Comparison of ENCODE assay signal across 1 cellular context in genomic region chr10:86163522-86164215, GRCh38.
TF ChIP-seq lines count a peak whose summit lies in the region.

No MANE protein-coding gene starts in this region.

TF ChIP-seq in HepG2, 621 proteins besides CTCF, POLR2A, EP300 and RAD21 (continued from another document and continues in another):
- TF ChIP-seq ZHX1 (CRISPR knock-in tag; IDR thresholded peaks at IDR 0.05; ENCODE audit: low read depth) = peak; percentile 64; the same call in 1 of the 2 replicates
- TF ChIP-seq SP5 (CRISPR knock-in tag; IDR thresholded peaks at IDR 0.05; ENCODE audit: borderline replicate concordance, low read depth) = no peak
- TF ChIP-seq ZHX2 (IDR thresholded peaks at IDR 0.05; ENCODE audit: low read depth) = 0 out of 2 replicates have a peak, but pooled peaks have one; percentile 22
- no peak for TF ChIP-seq ZHX2 (CRISPR knock-in tag; IDR thresholded peaks at IDR 0.05; ENCODE audit: borderline replicate concordance)
- peak; percentile 33; the same call in 1 of the 2 replicates for TF ChIP-seq KDM6A (CRISPR knock-in tag; IDR thresholded peaks at IDR 0.05; ENCODE audit: low read depth)
- TF ChIP-seq RARA (CRISPR knock-in tag; IDR thresholded peaks at IDR 0.05) = peak; percentile 38
- TF ChIP-seq NR2F6 (IDR thresholded peaks at IDR 0.05) = 0 out of 2 replicates have a peak, but pooled peaks have one; percentile 27
- TF ChIP-seq NR2F6 (CRISPR knock-in tag; IDR thresholded peaks at IDR 0.05) = peak; percentile 50; the same call in 1 of the 2 replicates
- TF ChIP-seq ZNF879 (CRISPR knock-in tag; IDR thresholded peaks at IDR 0.05) = no peak
- TF ChIP-seq THAP9 (CRISPR knock-in tag; IDR thresholded peaks at IDR 0.05; ENCODE audit: borderline replicate concordance) = no peak
- TF ChIP-seq SOX13 (IDR thresholded peaks at IDR 0.05) = no peak
- TF ChIP-seq SOX13 (CRISPR knock-in tag; conservative IDR thresholded peaks at IDR 0.05 in 1 of 2, IDR thresholded peaks at IDR 0.05 in 1 of 2) = no peak
- TF ChIP-seq, protein P1, sequence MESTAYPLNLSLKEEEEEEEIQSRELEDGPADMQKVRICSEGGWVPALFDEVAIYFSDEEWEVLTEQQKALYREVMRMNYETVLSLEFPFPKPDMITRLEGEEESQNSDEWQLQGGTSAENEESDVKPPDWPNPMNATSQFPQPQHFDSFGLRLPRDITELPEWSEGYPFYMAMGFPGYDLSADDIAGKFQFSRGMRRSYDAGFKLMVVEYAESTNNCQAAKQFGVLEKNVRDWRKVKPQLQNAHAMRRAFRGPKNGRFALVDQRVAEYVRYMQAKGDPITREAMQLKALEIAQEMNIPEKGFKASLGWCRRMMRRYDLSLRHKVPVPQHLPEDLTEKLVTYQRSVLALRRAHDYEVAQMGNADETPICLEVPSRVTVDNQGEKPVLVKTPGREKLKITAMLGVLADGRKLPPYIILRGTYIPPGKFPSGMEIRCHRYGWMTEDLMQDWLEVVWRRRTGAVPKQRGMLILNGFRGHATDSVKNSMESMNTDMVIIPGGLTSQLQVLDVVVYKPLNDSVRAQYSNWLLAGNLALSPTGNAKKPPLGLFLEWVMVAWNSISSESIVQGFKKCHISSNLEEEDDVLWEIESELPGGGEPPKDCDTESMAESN (CRISPR knock-in tag; conservative IDR thresholded peaks at IDR 0.05) = no peak
- TF ChIP-seq PAWR (CRISPR knock-in tag; IDR thresholded peaks at IDR 0.05; ENCODE audit: borderline replicate concordance) = no peak
- TF ChIP-seq ZNF574 (CRISPR knock-in tag; IDR thresholded peaks at IDR 0.05) = 0 out of 2 replicates have a peak, but pooled peaks have one; percentile 48
- TF ChIP-seq, protein P2, sequence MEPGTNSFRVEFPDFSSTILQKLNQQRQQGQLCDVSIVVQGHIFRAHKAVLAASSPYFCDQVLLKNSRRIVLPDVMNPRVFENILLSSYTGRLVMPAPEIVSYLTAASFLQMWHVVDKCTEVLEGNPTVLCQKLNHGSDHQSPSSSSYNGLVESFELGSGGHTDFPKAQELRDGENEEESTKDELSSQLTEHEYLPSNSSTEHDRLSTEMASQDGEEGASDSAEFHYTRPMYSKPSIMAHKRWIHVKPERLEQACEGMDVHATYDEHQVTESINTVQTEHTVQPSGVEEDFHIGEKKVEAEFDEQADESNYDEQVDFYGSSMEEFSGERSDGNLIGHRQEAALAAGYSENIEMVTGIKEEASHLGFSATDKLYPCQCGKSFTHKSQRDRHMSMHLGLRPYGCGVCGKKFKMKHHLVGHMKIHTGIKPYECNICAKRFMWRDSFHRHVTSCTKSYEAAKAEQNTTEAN (CRISPR knock-in tag; conservative IDR thresholded peaks at IDR 0.05) = no peak
- TF ChIP-seq SMYD3 (CRISPR knock-in tag; IDR thresholded peaks at IDR 0.05) = no peak
- no peak for TF ChIP-seq ZNF605 (CRISPR knock-in tag; IDR thresholded peaks at IDR 0.05)
- TF ChIP-seq ZSCAN25 (CRISPR knock-in tag; IDR thresholded peaks at IDR 0.05) = 0 out of 2 replicates have a peak, but pooled peaks have one; percentile 27
- peak; percentile 87 for TF ChIP-seq HOXA3 (CRISPR knock-in tag; IDR thresholded peaks at IDR 0.05)
- no peak for TF ChIP-seq ZBTB42 (CRISPR knock-in tag; IDR thresholded peaks at IDR 0.05)
- TF ChIP-seq ZNF350 (CRISPR knock-in tag; IDR thresholded peaks at IDR 0.05; ENCODE audit: borderline replicate concordance, low read depth) = no peak
- peak; percentile 21; the same call in 1 of the 2 replicates for TF ChIP-seq CREM (IDR thresholded peaks at IDR 0.05)
- TF ChIP-seq CREM (CRISPR knock-in tag; IDR thresholded peaks at IDR 0.05) = no peak
- no peak for TF ChIP-seq REXO4 (CRISPR knock-in tag; IDR thresholded peaks at IDR 0.05; ENCODE audit: borderline replicate concordance)
- TF ChIP-seq SALL1 (CRISPR knock-in tag; IDR thresholded peaks at IDR 0.05) = peak; percentile 50; the same call in 1 of the 2 replicates
- TF ChIP-seq FOXK1 (CRISPR knock-in tag; IDR thresholded peaks at IDR 0.05; ENCODE audit: borderline replicate concordance, low read depth) = no peak
- TF ChIP-seq, protein P3, sequence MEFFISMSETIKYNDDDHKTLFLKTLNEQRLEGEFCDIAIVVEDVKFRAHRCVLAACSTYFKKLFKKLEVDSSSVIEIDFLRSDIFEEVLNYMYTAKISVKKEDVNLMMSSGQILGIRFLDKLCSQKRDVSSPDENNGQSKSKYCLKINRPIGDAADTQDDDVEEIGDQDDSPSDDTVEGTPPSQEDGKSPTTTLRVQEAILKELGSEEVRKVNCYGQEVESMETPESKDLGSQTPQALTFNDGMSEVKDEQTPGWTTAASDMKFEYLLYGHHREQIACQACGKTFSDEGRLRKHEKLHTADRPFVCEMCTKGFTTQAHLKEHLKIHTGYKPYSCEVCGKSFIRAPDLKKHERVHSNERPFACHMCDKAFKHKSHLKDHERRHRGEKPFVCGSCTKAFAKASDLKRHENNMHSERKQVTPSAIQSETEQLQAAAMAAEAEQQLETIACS (CRISPR knock-in tag; IDR thresholded peaks at IDR 0.05) = no peak
- no peak for TF ChIP-seq ZNF672 (CRISPR knock-in tag; IDR thresholded peaks at IDR 0.05)
- TF ChIP-seq ZNF10 (CRISPR knock-in tag; IDR thresholded peaks at IDR 0.05; ENCODE audit: borderline replicate concordance, low read depth) = no peak
- no peak for TF ChIP-seq ZNF18 (CRISPR knock-in tag; IDR thresholded peaks at IDR 0.05; ENCODE audit: insufficient replicate concordance)
- TF ChIP-seq, protein P4, sequence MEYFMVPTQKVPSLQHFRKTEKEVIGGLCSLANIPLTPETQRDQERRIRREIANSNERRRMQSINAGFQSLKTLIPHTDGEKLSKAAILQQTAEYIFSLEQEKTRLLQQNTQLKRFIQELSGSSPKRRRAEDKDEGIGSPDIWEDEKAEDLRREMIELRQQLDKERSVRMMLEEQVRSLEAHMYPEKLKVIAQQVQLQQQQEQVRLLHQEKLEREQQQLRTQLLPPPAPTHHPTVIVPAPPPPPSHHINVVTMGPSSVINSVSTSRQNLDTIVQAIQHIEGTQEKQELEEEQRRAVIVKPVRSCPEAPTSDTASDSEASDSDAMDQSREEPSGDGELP (IDR thresholded peaks at IDR 0.05; ENCODE audit: borderline replicate concordance, low read depth) = peak; percentile 66
- TF ChIP-seq SATB2 (CRISPR knock-in tag; IDR thresholded peaks at IDR 0.05) = no peak
- TF ChIP-seq THYN1 (CRISPR knock-in tag; IDR thresholded peaks at IDR 0.05; ENCODE audit: borderline replicate concordance, low read depth) = no peak
- peak; percentile 50; the same call in 1 of the 2 replicates for TF ChIP-seq CREB1 (IDR thresholded peaks at IDR 0.05)
- TF ChIP-seq CREB1 (CRISPR knock-in tag; IDR thresholded peaks at IDR 0.05) = no peak
- 0 out of 2 replicates have a peak, but pooled peaks have one; percentile 29 for TF ChIP-seq GATAD2A (CRISPR knock-in tag; IDR thresholded peaks at IDR 0.05)
- no peak for TF ChIP-seq ZBTB38 (CRISPR knock-in tag; IDR thresholded peaks at IDR 0.05)
- TF ChIP-seq ZNF570 (CRISPR knock-in tag; IDR thresholded peaks at IDR 0.05; ENCODE audit: borderline replicate concordance) = no peak
